In genomic region chr11:100356035-100356434, GRCh38 we compare ENCODE assay signal across 14 cellular contexts.
"Had no signal": no experiment of that assay in that cellular context is flagged by ENCODE, and none has a peak within 500 bp of the region (broad histone marks: within the 10 kb centered on the region; RNA-seq: fewer than 3 reads in every experiment).

No MANE protein-coding gene starts in this region.

- H3K27me3 Mint-ChIP-seq: effector memory CD8-positive, alpha-beta T cell; naive B cell; stimulated activated naive CD8-positive, alpha-beta T cell treated with anti-CD3 and anti-CD28 coated beads, Interleukin-15, Interleukin-2, amounts not matched to agents 100 ng/mL and 50 ng/mL, for 24 hours had no signal

- H3K27me3 ChIP-seq: body of pancreas, hepatocyte had no signal

- H3K4me3 ChIP-seq: body of pancreas, hepatocyte had no signal

- H3K9me3 ChIP-seq: body of pancreas had no signal

- ATAC-seq: activated naive CD4-positive, alpha-beta T cell treated with anti-CD3 and anti-CD28 coated beads, Interleukin-2, amount 50 U/mL, for 72 hours; body of pancreas; effector memory CD8-positive, alpha-beta T cell had no signal

- H3K4me1 Mint-ChIP-seq: naive B cell had no signal

- H3K27ac ChIP-seq: body of pancreas, hepatocyte, parathyroid adenoma had no signal

- H3K27ac Mint-ChIP-seq: activated naive CD4-positive, alpha-beta T cell treated with anti-CD3 and anti-CD28 coated beads, Interleukin-2, amount 50 U/mL, for 72 hours; effector memory CD8-positive, alpha-beta T cell; stimulated activated naive CD8-positive, alpha-beta T cell treated with anti-CD3 and anti-CD28 coated beads, Interleukin-15, Interleukin-2, amounts not matched to agents 100 ng/mL and 50 ng/mL, for 24 hours had no signal

- H3K4me1 ChIP-seq: body of pancreas, parathyroid adenoma had no signal

- H3K9ac ChIP-seq: parathyroid adenoma had no signal

- H3K79me2 ChIP-seq: hepatocyte, parathyroid adenoma had no signal

- DNase-seq: activated effector memory CD4-positive, alpha-beta T cell treated with anti-CD3 and anti-CD28 coated beads, Interleukin-2, amount 50 U/mL, for 16 hours; activated T-cell treated with anti-CD3 and anti-CD28 coated beads, Interleukin-2, amount 50 U/mL, for 1 hour; amniotic stem cell; body of pancreas; effector memory CD8-positive, alpha-beta T cell; erythroblast; naive B cell; retina; stimulated activated CD4-positive, alpha-beta T cell treated with anti-CD3 and anti-CD28 coated beads, Interleukin-15, amount 100 ng/mL, for 24 hours; stimulated activated CD4-positive, alpha-beta T cell treated with anti-CD3 and anti-CD28 coated beads, Interleukin-4, amount 100 ng/mL, for 24 hours had no signal

- H3K36me3 Mint-ChIP-seq: activated naive CD4-positive, alpha-beta T cell treated with anti-CD3 and anti-CD28 coated beads, Interleukin-2, amount 50 U/mL, for 72 hours; naive B cell had no signal

- H2AFZ ChIP-seq: hepatocyte, parathyroid adenoma had no signal

- H3K4me2 ChIP-seq: hepatocyte had no signal

- H3K4me3 Mint-ChIP-seq: effector memory CD8-positive, alpha-beta T cell; naive B cell; stimulated activated naive CD8-positive, alpha-beta T cell treated with anti-CD3 and anti-CD28 coated beads, Interleukin-15, Interleukin-2, amounts not matched to agents 100 ng/mL and 50 ng/mL, for 24 hours had no signal
